12 cellular contexts compared by ENCODE assay signal in the genomic region with DNA sequence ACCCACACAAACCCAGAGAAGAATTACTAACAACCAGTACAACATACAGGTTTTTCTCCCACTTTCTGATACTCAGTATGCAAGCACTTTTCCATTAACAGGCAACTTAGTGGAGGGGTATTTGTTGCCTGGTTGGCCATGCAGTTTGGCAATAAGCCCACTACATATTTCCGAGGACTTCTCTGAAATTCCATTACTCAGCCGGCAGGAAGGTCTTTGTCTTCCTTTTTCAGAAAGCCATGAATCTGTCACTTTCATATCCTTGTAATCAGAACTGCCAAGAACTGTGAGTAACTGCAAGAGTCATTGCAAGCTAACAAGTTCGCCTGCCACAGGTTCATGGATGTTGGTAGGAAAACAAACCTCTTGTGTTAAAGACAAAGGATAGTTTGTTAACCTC.
DNase-seq lines count a peak whose midpoint lies in the region; ATAC-seq, FAIRE-seq and TF ChIP-seq lines count a peak whose summit lies in the region.
"Had no signal": no experiment of that assay in that cellular context is flagged by ENCODE, and none has a peak within 500 bp of the region (broad histone marks: within the 10 kb centered on the region; RNA-seq: fewer than 3 reads in every experiment).

No MANE protein-coding gene starts in this region.

- H3K4me1 ChIP-seq in A673 (ENCODE audit: insufficient read depth, low read length, poor library complexity, severe bottlenecking), result peaks cover 26% of the 10 kb centered on the region
- H3K4me1 ChIP-seq: BLaER1 had no signal

- in situ Hi-C loops in astrocyte of the cerebellum (cut with HindIII; ENCODE audit: low sequenced_read_pairs), result no loop called here

- no peak overlapping the region for H3K27ac Mint-ChIP-seq in naive thymus-derived CD8-positive, alpha-beta T cell

- peak overlapping the region; percentile 70 for H3K27ac ChIP-seq in A673 (ENCODE audit: low read depth, low read length, poor library complexity, severe bottlenecking)
- H3K27ac ChIP-seq: BLaER1 had no signal

- peak; percentile 49 for FAIRE-seq in HTR-8/SVneo (lab: Jason Lieb, UNC)
- no peak for FAIRE-seq in frontal cortex (lab: Jason Lieb, UNC)

- H3K4me3 ChIP-seq in A673 (ENCODE audit: low read depth, low read length, poor library complexity, severe bottlenecking), result no peak overlapping the region
- H3K4me3 ChIP-seq in astrocyte of the cerebellum (ENCODE audit: low read depth, low read length), result no peak overlapping the region
- H3K4me3 ChIP-seq: BLaER1 had no signal

- no peak overlapping the region for H3K4me3 Mint-ChIP-seq in naive thymus-derived CD8-positive, alpha-beta T cell

- CTCF ChIA-PET in A673 (lab: Charles Lee), result no interaction called here

- no peaks in the 10 kb centered on the region for H3K36me3 Mint-ChIP-seq in naive thymus-derived CD8-positive, alpha-beta T cell

- no peaks in the 10 kb centered on the region for H3K27me3 ChIP-seq in A673 (replicated peaks; ENCODE audit: insufficient read depth, low read depth, low read length, poor library complexity)
- H3K27me3 ChIP-seq: BLaER1 had no signal

- peaks cover 1% of the 10 kb centered on the region for H3K9me3 ChIP-seq in A673 (ENCODE audit: low read depth, low read length, poor library complexity, severe bottlenecking)
- H3K9me3 ChIP-seq: BLaER1 had no signal

- DNase-seq in A673 (ENCODE audit: low spot score), result peak; percentile 93
- DNase-seq in HTR-8/SVneo (ENCODE audit: insufficient read length, low spot score), result peak; percentile 42
- peak; percentile 82 for DNase-seq in astrocyte of the cerebellum (ENCODE audit: low read depth)
- peak; percentile 43 for DNase-seq in iPS-NIHi11 (ENCODE audit: low spot score)
- no peak for DNase-seq in frontal cortex (ENCODE audit: low spot score in 2 of 2)
- no peak for DNase-seq in naive thymus-derived CD8-positive, alpha-beta T cell
- DNase-seq in NCI-H1092 (lab: John Stamatoyannopoulos, UW), result no peak
- no peak for DNase-seq in NCI-H1436 treated with DMSO at 0.1 percent for 48 hours (lab: John Stamatoyannopoulos, UW)
- DNase-seq: activated CD8-positive, alpha-beta memory T cell treated with anti-CD3 and anti-CD28 coated beads, Interleukin-2, amount 50 U/mL, for 48 hours; Karpas-422; NCI-H748 treated with DMSO at 0.1 percent for 48 hours had no signal

- H3K36me3 ChIP-seq in A673 (ENCODE audit: insufficient read depth, low read length, poor library complexity, severe bottlenecking), result no peaks in the 10 kb centered on the region
- H3K36me3 ChIP-seq: BLaER1 had no signal

- intact Hi-C loops in A673 (cut with micrococcal nuclease; ENCODE audit: unreplicated experiment), result no loop called here

- POLR2A ChIA-PET in A673 (lab: Charles Lee; ENCODE audit: low non-redundant PET), result no interaction called here
- POLR2A ChIA-PET in naive thymus-derived CD8-positive, alpha-beta T cell (lab: Charles Lee), result no interaction called here

- peaks cover 0 to 27% (median 10%) of the 10 kb centered on the region in 9 donors for H3K9me3 Mint-ChIP-seq in naive thymus-derived CD8-positive, alpha-beta T cell

- no peaks in the 10 kb centered on the region for H3K27me3 Mint-ChIP-seq in naive thymus-derived CD8-positive, alpha-beta T cell

- no peaks in the 10 kb centered on the region for H3K4me1 Mint-ChIP-seq in naive thymus-derived CD8-positive, alpha-beta T cell

- ATAC-seq in naive thymus-derived CD8-positive, alpha-beta T cell, result no peak

- no TSS peak for BruUV-seq in A673 (replicated peaks; lab: Mats Ljungman, UMichigan)

- TF ChIP-seq CTCF in A673 (conservative IDR thresholded peaks at IDR 0.05; ENCODE audit: low read depth, low read length) (no peak), astrocyte of the cerebellum (IDR thresholded peaks at IDR 0.05; ENCODE audit: low read depth, low read length, missing control alignments) (no peak)

Comparison
In these comparisons a context has a peak if more than half of its experiments do, and no peak if none do; other contexts are left out.
1. DNase-seq: peak in A673 (single experiment), HTR-8/SVneo (single experiment), astrocyte of the cerebellum (single experiment) and iPS-NIHi11 (single experiment); none in frontal cortex (0 of 2), naive thymus-derived CD8-positive, alpha-beta T cell (0 of 10), NCI-H1092 (single experiment) and NCI-H1436 treated with DMSO at 0.1 percent for 48 hours (single experiment).